18 cellular contexts compared by ENCODE assay signal in genomic region chr16:19830902-19831555, GRCh38. TPM values are rescaled to one million over a fixed set of nuclear protein-coding genes. Genes with fewer than 3 reads are reported as not detected.
A peak's percentile ranks its signal among the peaks of the same experiment; 100 is the strongest.
DNase-seq lines count a peak whose midpoint lies in the region; TF ChIP-seq lines count a peak whose summit lies in the region.
"Had no signal": no experiment of that assay in that cellular context is flagged by ENCODE, and none has a peak within 500 bp of the region (broad histone marks: within the 10 kb centered on the region; RNA-seq: fewer than 3 reads in every experiment).

No MANE protein-coding gene starts in this region.

- H3K9me3 ChIP-seq in left ventricle myocardium inferior (replicated peaks) (no peaks in the 10 kb centered on the region), osteoblast (ENCODE audit: low read depth, low read length) (no peaks in the 10 kb centered on the region), spleen (no peaks in the 10 kb centered on the region)
- H3K9me3 ChIP-seq: body of pancreas had no signal

- DNase-seq in KBM-7 (peak; percentile 43), SKM-1 treated with dmso at 0.1 percent for 144 hours (lab: John Stamatoyannopoulos, UW; ENCODE audit: unreplicated experiment) (peak; percentile 51), left ventricle myocardium inferior (no peak), osteoblast (ENCODE audit: insufficient read length, low spot score, missing footprints) (peak; percentile 79), NCI-H146 (lab: John Stamatoyannopoulos, UW) (no peak), spleen (no peak), pons (ENCODE audit: low spot score) (no peak)
- DNase-seq in stimulated activated CD4-positive, alpha-beta T cell treated with anti-CD3 and anti-CD28 coated beads, Interleukin-4, amount 100 ng/mL, for 24 hours = no peak
- DNase-seq: ACHN; activated naive CD4-positive, alpha-beta T cell treated with anti-CD3 and anti-CD28 coated beads, Interleukin-2, amount 50 U/mL, for 16 hours; body of pancreas; CD4-positive, alpha-beta T cell; immature natural killer cell; Karpas-422; NCI-H82; stimulated activated naive CD8-positive, alpha-beta T cell treated with anti-CD3 and anti-CD28 coated beads, Interleukin-15, Interleukin-2, amounts not matched to agents 100 U/mL and 50 U/mL, for 24 hours; T-helper 1 cell had no signal

- H3K27ac ChIP-seq in left ventricle myocardium inferior (replicated peaks) (peak overlapping the region; percentile 77), osteoblast (ENCODE audit: low read depth, low read length) (no peak overlapping the region), spleen (no peak overlapping the region)
- H3K27ac ChIP-seq: body of pancreas had no signal

- in situ Hi-C loops in KBM-7 (cut with MboI; ENCODE audit: low pct_unique_long_range_greater_than_20kb, low sequenced_read_pairs) = no loop called here

- no peak overlapping the region for H3K4me2 ChIP-seq in osteoblast (ENCODE audit: insufficient read depth, low read length)

- no peaks in the 10 kb centered on the region for H3K79me2 ChIP-seq in osteoblast (ENCODE audit: insufficient read depth, low read length)

- H2AFZ ChIP-seq in osteoblast (ENCODE audit: low read length) = no peak overlapping the region

- no peaks in the 10 kb centered on the region for H4K20me1 ChIP-seq in osteoblast (ENCODE audit: insufficient read depth, low read length)

- WGBS in spleen, 5 donors = 35 to 63% (median 47%) methylated on average over 5 of the region's 5 CpGs

- intact Hi-C loops in left ventricle myocardium inferior (cut with micrococcal nuclease) = no loop called here
- intact Hi-C loops in spleen (cut with DNase I; ENCODE audit: low total_unique reads) = no loop called here

- no peak for TF ChIP-seq POLR2A in spleen (IDR thresholded peaks at IDR 0.05)

- TF ChIP-seq CTCF in left ventricle myocardium inferior (IDR thresholded peaks at IDR 0.05; ENCODE audit: borderline replicate concordance) = no peak
- no peak for TF ChIP-seq CTCF in osteoblast (IDR thresholded peaks at IDR 0.05; ENCODE audit: extremely low read depth, low read depth, low read length)
- TF ChIP-seq CTCF in spleen (IDR thresholded peaks at IDR 0.05 in 8 of 11, conservative IDR thresholded peaks at IDR 0.05 in 3 of 11) = no peak

- peaks cover 31% of the 10 kb centered on the region for H3K4me1 ChIP-seq in left ventricle myocardium inferior
- H3K4me1 ChIP-seq in osteoblast (ENCODE audit: insufficient read depth, low read length) = peaks cover 8% of the 10 kb centered on the region
- H3K4me1 ChIP-seq in spleen = no peaks in the 10 kb centered on the region

- no peaks in the 10 kb centered on the region for H3K27me3 ChIP-seq in left ventricle myocardium inferior (ENCODE audit: low read depth)
- no peaks in the 10 kb centered on the region for H3K27me3 ChIP-seq in osteoblast (ENCODE audit: insufficient read depth, low read length)
- H3K27me3 ChIP-seq in spleen (replicated peaks in 1 of 7) = no peaks in the 10 kb centered on the region
- H3K27me3 ChIP-seq: body of pancreas had no signal

- H3K4me3 ChIP-seq in left ventricle myocardium inferior (no peak overlapping the region), osteoblast (ENCODE audit: insufficient read depth, low read length) (no peak overlapping the region), spleen (no peak overlapping the region)
- H3K4me3 ChIP-seq: body of pancreas had no signal

- H3K36me3 ChIP-seq in left ventricle myocardium inferior (peaks cover 7% of the 10 kb centered on the region), osteoblast (ENCODE audit: insufficient read depth, low read length) (no peaks in the 10 kb centered on the region), spleen (no peaks in the 10 kb centered on the region)

RNA-seq across cellular contexts. Expression of gene GPRC5B, which starts 53.6 kb away (rescaled TPM):
- total RNA-seq in left ventricle myocardium inferior (82.3 TPM), osteoblast (1.2 and 2.5 TPM in 2 replicates), spleen (1 to 10 TPM; 4.0 to 8.6 (median 7.2) TPM)
- polyA plus RNA-seq in spleen = 1 to 10 TPM; 5.1 to 6.5 (median 5.8) TPM
- total RNA-seq: natural killer cell treated with Interleukin-12 subunit alpha and Interleukin-12 subunit beta and Interleukin-15 and Interleukin-18, amount 100 ng/mL, for 72 hours had no signal
- polyA plus RNA-seq: immature natural killer cell had no signal

Comparison
In these comparisons a context has a peak if more than half of its experiments do, and no peak if none do; other contexts are left out.
1. DNase-seq: peak in KBM-7 (single experiment), SKM-1 treated with dmso at 0.1 percent for 144 hours (single experiment) and osteoblast (single experiment); none in left ventricle myocardium inferior (single experiment), NCI-H146 (single experiment), stimulated activated CD4-positive, alpha-beta T cell treated with anti-CD3 and anti-CD28 coated beads, Interleukin-4, amount 100 ng/mL, for 24 hours (single experiment), spleen (single experiment) and pons (single experiment).